ENCODE assay signal across 8 cellular contexts in genomic region chr3:33096103-33096868, GRCh38. TPM values are rescaled to one million over a fixed set of nuclear protein-coding genes. Genes with fewer than 3 reads are reported as not detected.
DNase-seq lines count a peak whose midpoint lies in the region; ATAC-seq, FAIRE-seq and TF ChIP-seq lines count a peak whose summit lies in the region.

No MANE protein-coding gene starts in this region.

- intact Hi-C loops in endothelial cell of umbilical vein (cut with micrococcal nuclease): no loop called here

- no peaks in the 10 kb centered on the region for H3K27me3 ChIP-seq in endothelial cell of umbilical vein (ENCODE audit: control insufficient read depth in 2 of 2, insufficient read depth in 2 of 2, low read length in 2 of 2)

- peak overlapping the region; percentile 89 for H2AFZ ChIP-seq in endothelial cell of umbilical vein (ENCODE audit: low read depth, low read length)

- no peaks in the 10 kb centered on the region for H3K27me3 Mint-ChIP-seq in mesothelial cell of epicardium (ENCODE audit: low read depth)
- H3K27me3 Mint-ChIP-seq in stimulated activated naive CD8-positive, alpha-beta T cell treated with anti-CD3 and anti-CD28 coated beads, Interleukin-15, Interleukin-2, amounts not matched to agents 100 ng/mL and 50 ng/mL, for 24 hours: no peaks in the 10 kb centered on the region

- no peak for TF ChIP-seq POLR2A in endothelial cell of umbilical vein (IDR thresholded peaks at IDR 0.05; ENCODE audit: low read depth, low read length)

- H4K20me1 ChIP-seq in endothelial cell of umbilical vein (replicated peaks; ENCODE audit: control insufficient read depth, extremely low read depth, insufficient read depth, low read length): no peaks in the 10 kb centered on the region

- H3K36me3 ChIP-seq in endothelial cell of umbilical vein (ENCODE audit: control insufficient read depth in 2 of 2, extremely low read depth in 1 of 2, insufficient read depth in 2 of 2, low read length in 2 of 2): peaks cover 0 to 14% of the 10 kb centered on the region in 2 experiments

- peak overlapping the region; percentile 73 for H3K27ac ChIP-seq in endothelial cell of umbilical vein (ENCODE audit: insufficient read depth, low read depth, low read length)

- POLR2A ChIA-PET in endothelial cell of umbilical vein (lab: Charles Lee): no interaction called here

- H3K4me2 ChIP-seq in endothelial cell of umbilical vein (ENCODE audit: insufficient read depth, low read length): peak overlapping the region; percentile 83

- H3K9me3 ChIP-seq in endothelial cell of umbilical vein (replicated peaks; ENCODE audit: control insufficient read depth, insufficient read depth, low read length): no peaks in the 10 kb centered on the region

- peak overlapping the region; percentile 92 for H3K9ac ChIP-seq in endothelial cell of umbilical vein (replicated peaks; ENCODE audit: extremely low read depth, insufficient read depth, low read length)

- TF ChIP-seq CTCF in endothelial cell of umbilical vein (IDR thresholded peaks at IDR 0.05; ENCODE audit: extremely low read depth in 1 of 2, insufficient read depth in 1 of 2, low read depth in 1 of 2, low read length in 2 of 2): no peak
- TF ChIP-seq CTCF in mesothelial cell of epicardium (IDR thresholded peaks at IDR 0.05; ENCODE audit: unreplicated experiment): no peak

- H3K27ac Mint-ChIP-seq in mesothelial cell of epicardium: peak overlapping the region; percentile 79
- H3K27ac Mint-ChIP-seq in stimulated activated naive CD8-positive, alpha-beta T cell treated with anti-CD3 and anti-CD28 coated beads, Interleukin-15, Interleukin-2, amounts not matched to agents 100 ng/mL and 50 ng/mL, for 24 hours: peak overlapping the region; percentile 88

- peaks cover 18% of the 10 kb centered on the region for H3K4me1 Mint-ChIP-seq in mesothelial cell of epicardium
- H3K4me1 Mint-ChIP-seq in stimulated activated naive CD8-positive, alpha-beta T cell treated with anti-CD3 and anti-CD28 coated beads, Interleukin-15, Interleukin-2, amounts not matched to agents 100 ng/mL and 50 ng/mL, for 24 hours (ENCODE audit: low read depth): peaks cover 40% of the 10 kb centered on the region

- no peaks in the 10 kb centered on the region for H3K9me3 Mint-ChIP-seq in mesothelial cell of epicardium
- H3K9me3 Mint-ChIP-seq in stimulated activated naive CD8-positive, alpha-beta T cell treated with anti-CD3 and anti-CD28 coated beads, Interleukin-15, Interleukin-2, amounts not matched to agents 100 ng/mL and 50 ng/mL, for 24 hours: no peaks in the 10 kb centered on the region

- CTCF ChIA-PET in endothelial cell of umbilical vein (lab: Charles Lee): interaction anchor here (1.0 to 5.3 kb wide), 3 partner anchors 10 to 277 kb away, joined by 3 to 19 read pairs (median 3); partner anchors contain the start of gene CRTAP

- FAIRE-seq in endothelial cell of umbilical vein (lab: Jason Lieb, UNC): peak; percentile 67

- H3K9me1 ChIP-seq in endothelial cell of umbilical vein (replicated peaks; ENCODE audit: control insufficient read depth, extremely low read depth, insufficient read depth, low read length): no peaks in the 10 kb centered on the region

- peak overlapping the region; percentile 94 for H3K4me3 Mint-ChIP-seq in mesothelial cell of epicardium
- peak overlapping the region; percentile 88 for H3K4me3 Mint-ChIP-seq in stimulated activated naive CD8-positive, alpha-beta T cell treated with anti-CD3 and anti-CD28 coated beads, Interleukin-15, Interleukin-2, amounts not matched to agents 100 ng/mL and 50 ng/mL, for 24 hours

- peak overlapping the region; percentile 90 to 98 (median 95) for H3K4me3 ChIP-seq in endothelial cell of umbilical vein (replicated peaks in 1 of 3; ENCODE audit: insufficient read depth in 1 of 3, low read depth in 1 of 3, low read length in 3 of 3)

- H3K36me3 Mint-ChIP-seq in mesothelial cell of epicardium: peaks cover 17% of the 10 kb centered on the region
- peaks cover 27% of the 10 kb centered on the region for H3K36me3 Mint-ChIP-seq in stimulated activated naive CD8-positive, alpha-beta T cell treated with anti-CD3 and anti-CD28 coated beads, Interleukin-15, Interleukin-2, amounts not matched to agents 100 ng/mL and 50 ng/mL, for 24 hours (ENCODE audit: low read depth)

- BruUV-seq in endothelial cell of umbilical vein (replicated peaks; lab: Mats Ljungman, UMichigan): TSS peak; percentile 14

- DNase-seq in NCI-H1417 (lab: John Stamatoyannopoulos, UW) (peak; percentile 5 to 70 (median 63)), NCI-H1417 treated with DMSO at 0.1 percent for 48 hours (lab: John Stamatoyannopoulos, UW) (no peak), NCI-H345 treated with DMSO at 0.1 percent for 48 hours (lab: John Stamatoyannopoulos, UW; ENCODE audit: unreplicated experiment) (peak; percentile 1), endothelial cell of umbilical vein (ENCODE audit: low read depth, low spot score) (peak; percentile 38), mesothelial cell of epicardium (ENCODE audit: low spot score in 2 of 2, unreplicated experiment in 2 of 2) (no peak)
- peak; percentile 39 for DNase-seq in activated CD8-positive, alpha-beta memory T cell treated with anti-CD3 and anti-CD28 coated beads, Interleukin-2, amount 50 U/mL, for 4 hours

- H3K79me2 ChIP-seq in endothelial cell of umbilical vein (ENCODE audit: control insufficient read depth, insufficient read depth, low read length): peaks cover 35% of the 10 kb centered on the region

- peaks cover 6% of the 10 kb centered on the region for H3K4me1 ChIP-seq in endothelial cell of umbilical vein (ENCODE audit: control insufficient read depth, extremely low read depth, insufficient read depth, low read length)

- ATAC-seq in HG02798 (IDR thresholded peaks at IDR 0.05; ENCODE audit: poor library complexity, unreplicated experiment): peak; percentile 45

- dilution Hi-C loops in endothelial cell of umbilical vein (cut with MboI; ENCODE audit: extremely low pct_ligation_motif_present, low sequenced_read_pairs): no loop called here

TF ChIP-seq in endothelial cell of umbilical vein, 7 proteins besides CTCF, POLR2A, EP300 and RAD21:
- TF ChIP-seq FOS (IDR thresholded peaks at IDR 0.05; ENCODE audit: borderline replicate concordance, insufficient read depth, low read length) (no peak), EZH2 (IDR thresholded peaks at IDR 0.05; ENCODE audit: borderline replicate concordance, low read depth, low read length, severe bottlenecking) (no peak), MYC (IDR thresholded peaks at IDR 0.05; ENCODE audit: low read depth, low read length) (no peak)

RNA-seq across cellular contexts. Expression of gene GLB1, which starts 0.7 kb away (rescaled TPM):
- total RNA-seq in endothelial cell of umbilical vein: 79.8 and 82.2 TPM in 2 replicates
- 118 TPM in 2 replicates for polyA plus RNA-seq in endothelial cell of umbilical vein
- polyA plus RNA-seq in endothelial cell of umbilical vein (2011; cell fraction: cytosol; rRNA removed): 82.2 and 84.8 TPM in 2 replicates
- 62.2 and 68.8 TPM in 2 replicates for polyA plus RNA-seq in endothelial cell of umbilical vein (2011; cell fraction: nucleus; rRNA removed)
- polyA plus RNA-seq in endothelial cell of umbilical vein (2012): 67.3 and 71.4 TPM in 2 replicates
- polyA minus RNA-seq in endothelial cell of umbilical vein: 95.5 and 111 TPM in 2 replicates
- 28.2 TPM for polyA minus RNA-seq in endothelial cell of umbilical vein (2011; cell fraction: cytosol; rRNA and poly(A)+ RNA removed)
- polyA minus RNA-seq in endothelial cell of umbilical vein (2011; cell fraction: nucleus; rRNA and poly(A)+ RNA removed): 41.2 and 42.5 TPM in 2 replicates
- 79.9 to 83.8 TPM (median 82.1 TPM) in 3 replicates for total RNA-seq in mesothelial cell of epicardium

RNA-seq across cellular contexts. Expression of gene TMPPE, which starts 0.7 kb away (rescaled TPM):
- 10.4 and 10.6 TPM in 2 replicates for total RNA-seq in endothelial cell of umbilical vein
- 3.4 and 4.1 TPM in 2 replicates for polyA plus RNA-seq in endothelial cell of umbilical vein
- 2.7 and 2.8 TPM in 2 replicates for polyA plus RNA-seq in endothelial cell of umbilical vein (2011; cell fraction: cytosol; rRNA removed)
- 5.0 and 5.2 TPM in 2 replicates for polyA plus RNA-seq in endothelial cell of umbilical vein (2011; cell fraction: nucleus; rRNA removed)
- polyA plus RNA-seq in endothelial cell of umbilical vein (2012): 1.1 and 1.2 TPM in 2 replicates
- 23.2 and 24.9 TPM in 2 replicates for polyA minus RNA-seq in endothelial cell of umbilical vein
- polyA minus RNA-seq in endothelial cell of umbilical vein (2011; cell fraction: cytosol; rRNA and poly(A)+ RNA removed): 7.0 TPM
- polyA minus RNA-seq in endothelial cell of umbilical vein (2011; cell fraction: nucleus; rRNA and poly(A)+ RNA removed): 13.7 and 16.7 TPM in 2 replicates
- total RNA-seq in mesothelial cell of epicardium: 8.5 to 9.4 TPM (median 9.0 TPM) in 3 replicates

RNA-seq across cellular contexts. Expression of gene CRTAP, which starts 17.5 kb away (rescaled TPM):
- total RNA-seq in endothelial cell of umbilical vein (198 and 204 TPM in 2 replicates), mesothelial cell of epicardium (177 to 189 TPM (median 179 TPM) in 3 replicates)
- polyA plus RNA-seq in endothelial cell of umbilical vein: 213 and 219 TPM in 2 replicates
- 189 and 197 TPM in 2 replicates for polyA plus RNA-seq in endothelial cell of umbilical vein (2011; cell fraction: cytosol; rRNA removed)
- 61.7 and 64.3 TPM in 2 replicates for polyA plus RNA-seq in endothelial cell of umbilical vein (2011; cell fraction: nucleus; rRNA removed)
- polyA plus RNA-seq in endothelial cell of umbilical vein (2012): 172 and 178 TPM in 2 replicates
- polyA minus RNA-seq in endothelial cell of umbilical vein: 112 and 137 TPM in 2 replicates
- polyA minus RNA-seq in endothelial cell of umbilical vein (2011; cell fraction: cytosol; rRNA and poly(A)+ RNA removed): 130 TPM
- polyA minus RNA-seq in endothelial cell of umbilical vein (2011; cell fraction: nucleus; rRNA and poly(A)+ RNA removed): 28.2 and 34.2 TPM in 2 replicates

Comparison
In these comparisons a context has a peak if more than half of its experiments do, and no peak if none do; other contexts are left out.
1. DNase-seq: peak in NCI-H1417 (3 of 3), NCI-H345 treated with DMSO at 0.1 percent for 48 hours (single experiment), activated CD8-positive, alpha-beta memory T cell treated with anti-CD3 and anti-CD28 coated beads, Interleukin-2, amount 50 U/mL, for 4 hours (single experiment) and endothelial cell of umbilical vein (single experiment); none in NCI-H1417 treated with DMSO at 0.1 percent for 48 hours (single experiment) and mesothelial cell of epicardium (0 of 2).